In the genomic region with DNA sequence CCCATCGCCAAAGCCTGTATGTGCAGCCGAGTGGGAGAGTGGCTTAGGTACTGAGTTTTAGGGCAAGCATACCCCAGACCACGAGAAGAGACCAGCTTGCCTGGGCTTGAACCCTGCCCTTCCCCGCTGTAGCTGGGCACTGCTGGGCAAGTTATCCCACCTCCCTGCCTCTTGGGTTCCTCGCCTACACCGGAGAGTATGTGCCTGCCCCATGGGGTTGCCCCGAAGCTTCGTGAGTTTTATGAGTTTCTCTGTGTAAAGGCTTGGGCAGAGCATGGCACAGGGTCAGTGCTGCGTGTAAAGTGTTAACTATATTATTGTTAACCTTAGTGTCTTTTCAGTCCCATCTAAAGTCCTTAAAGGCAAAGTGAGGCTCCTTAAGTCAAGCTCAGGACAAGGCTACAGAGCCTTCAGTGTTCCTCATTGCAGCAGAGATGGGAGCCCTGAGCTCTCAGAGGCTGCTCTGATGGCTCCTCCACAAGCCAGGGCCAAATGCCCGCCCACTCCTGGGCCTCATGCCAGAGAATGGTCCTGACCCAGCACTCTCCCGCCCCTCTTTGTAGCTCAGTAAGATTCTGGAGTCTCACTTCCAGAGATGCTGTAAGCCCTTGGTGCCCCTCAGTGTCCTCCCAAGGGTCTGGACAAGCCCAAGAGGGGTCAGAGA, we compare ENCODE assay signal across 9 cellular contexts. TPM values are rescaled to one million over a fixed set of nuclear protein-coding genes. Genes with fewer than 3 reads are reported as not detected.
DNase-seq lines count a peak whose midpoint lies in the region; ATAC-seq, FAIRE-seq and TF ChIP-seq lines count a peak whose summit lies in the region.
"Had no signal": no experiment of that assay in that cellular context is flagged by ENCODE, and none has a peak within 500 bp of the region (broad histone marks: within the 10 kb centered on the region; RNA-seq: fewer than 3 reads in every experiment).

No MANE protein-coding gene starts in this region.

- ATAC-seq in K562 (peak; percentile 49), GM19397 (IDR thresholded peaks at IDR 0.05; ENCODE audit: unreplicated experiment) (no peak), HG03469 (IDR thresholded peaks at IDR 0.05; ENCODE audit: unreplicated experiment) (no peak)
- ATAC-seq in stimulated activated effector memory CD8-positive, alpha-beta T cell treated with anti-CD3 and anti-CD28 coated beads, Interleukin-12 subunit alpha, Interleukin-12 subunit beta, amount 100 ng/mL, for 72 hours = no peak

- intact Hi-C loops in K562 (cut with micrococcal nuclease) = loop anchor here (2.0 kb wide), 1 partner anchor 61 kb away; no protein-coding TSS in a partner anchor

- POLR2A ChIA-PET in K562 (lab: Yijun Ruan, JAX) = interaction anchor here (0.6 kb wide), 1 partner anchor 381 kb away, joined by 3 read pairs; no protein-coding TSS in a partner anchor

- FAIRE-seq in K562 (lab: Jason Lieb, UNC) = no peak
- FAIRE-seq: keratinocyte had no signal

- peak overlapping the region; percentile 17 for H3K4me3 Mint-ChIP-seq in stimulated activated effector memory CD8-positive, alpha-beta T cell treated with anti-CD3 and anti-CD28 coated beads, Interleukin-12 subunit alpha, Interleukin-12 subunit beta, amount 100 ng/mL, for 72 hours

- H3K9me1 ChIP-seq in K562 (ENCODE audit: control insufficient read depth, insufficient read depth, low read length) = no peaks in the 10 kb centered on the region

- peaks cover 9% of the 10 kb centered on the region for H3K4me1 Mint-ChIP-seq in stimulated activated effector memory CD8-positive, alpha-beta T cell treated with anti-CD3 and anti-CD28 coated beads, Interleukin-12 subunit alpha, Interleukin-12 subunit beta, amount 100 ng/mL, for 72 hours

- no peak for TF ChIP-seq EP300 in K562 (IDR thresholded peaks at IDR 0.05; ENCODE audit: low read length)

- H3K4me1 ChIP-seq in K562 (replicated peaks in 1 of 2; ENCODE audit: control insufficient read depth in 2 of 2, insufficient read depth in 2 of 2, low read length in 2 of 2) = peaks cover 0 to 8% of the 10 kb centered on the region in 2 experiments; a peak in 2 of 5 replicates
- no peaks in the 10 kb centered on the region for H3K4me1 ChIP-seq in iPS-20b (ENCODE audit: insufficient read depth, low read length)

- H3K4me2 ChIP-seq in K562 (ENCODE audit: insufficient read depth, low read length) = no peak overlapping the region

- no peak overlapping the region for H2AFZ ChIP-seq in K562 (ENCODE audit: low read depth, low read length)

- H3K79me2 ChIP-seq in K562 (ENCODE audit: control insufficient read depth, insufficient read depth, low read length) = no peaks in the 10 kb centered on the region

- TF ChIP-seq RAD21 in K562 (CRISPR knock-in tag; conservative IDR thresholded peaks at IDR 0.05 in 1 of 2, IDR thresholded peaks at IDR 0.05 in 1 of 2) = no peak

- no peak overlapping the region for H3K9ac ChIP-seq in K562 (ENCODE audit: insufficient read depth in 1 of 2, low read depth in 2 of 2, low read length in 2 of 2)
- H3K9ac ChIP-seq in iPS-20b (ENCODE audit: low read depth, low read length) = no peak overlapping the region

- H3K9me3 ChIP-seq in K562 (replicated peaks; ENCODE audit: control insufficient read depth, insufficient read depth, low read depth, low read length) (no peaks in the 10 kb centered on the region), iPS-20b (ENCODE audit: insufficient read depth, low read depth, low read length) (no peaks in the 10 kb centered on the region)

- no peak overlapping the region for H3K27ac Mint-ChIP-seq in stimulated activated effector memory CD8-positive, alpha-beta T cell treated with anti-CD3 and anti-CD28 coated beads, Interleukin-12 subunit alpha, Interleukin-12 subunit beta, amount 100 ng/mL, for 72 hours

- TF ChIP-seq CTCF in K562 (IDR thresholded peaks at IDR 0.05 in 2 of 3, conservative IDR thresholded peaks at IDR 0.05 in 1 of 3; ENCODE audit: insufficient read depth in 2 of 3, low read depth in 1 of 3, low read length in 3 of 3) = no peak

- CTCF ChIA-PET in K562 (lab: Yijun Ruan, JAX; ENCODE audit: low intra/inter-chr PET ratio) = no interaction called here

- peaks cover 2 to 34% of the 10 kb centered on the region in 2 experiments; a peak in 4 of 5 replicates for H3K27me3 ChIP-seq in K562 (ENCODE audit: control insufficient read depth in 2 of 2, insufficient read depth in 2 of 2, low read length in 2 of 2)
- H3K27me3 ChIP-seq in iPS-20b (ENCODE audit: insufficient read depth, low read length) = peaks cover 74% of the 10 kb centered on the region

- H3K27ac ChIP-seq in K562 (ENCODE audit: extremely low read depth, low read depth, low read length) (no peak overlapping the region), iPS-20b (ENCODE audit: low read length) (no peak overlapping the region)

- H3K36me3 Mint-ChIP-seq in stimulated activated effector memory CD8-positive, alpha-beta T cell treated with anti-CD3 and anti-CD28 coated beads, Interleukin-12 subunit alpha, Interleukin-12 subunit beta, amount 100 ng/mL, for 72 hours = no peaks in the 10 kb centered on the region

- 5% methylated on average over 11 of the region's 11 CpGs for WGBS in K562 (ENCODE audit: insufficient coverage, low coverage, missing lambda C conversion rate)

- peak; percentile 8 for DNase-seq in HT-29 (ENCODE audit: low spot score)
- no peak for DNase-seq in K562 (ENCODE audit: extremely low read depth in 1 of 4, low spot score in 3 of 4)
- DNase-seq in stimulated activated effector memory CD8-positive, alpha-beta T cell treated with anti-CD3 and anti-CD28 coated beads, Interleukin-12 subunit alpha, Interleukin-12 subunit beta, amount 100 ng/mL, for 72 hours (ENCODE audit: low spot score in 2 of 2) = no peak
- no peak for DNase-seq in activated effector memory CD4-positive, alpha-beta T cell treated with anti-CD3 and anti-CD28 coated beads, Interleukin-2, amount 50 U/mL, for 16 hours
- no peak for DNase-seq in central memory CD4-positive, alpha-beta T cell

- no peaks in the 10 kb centered on the region for H3K9me3 Mint-ChIP-seq in stimulated activated effector memory CD8-positive, alpha-beta T cell treated with anti-CD3 and anti-CD28 coated beads, Interleukin-12 subunit alpha, Interleukin-12 subunit beta, amount 100 ng/mL, for 72 hours

- H4K20me1 ChIP-seq in K562 (replicated peaks; ENCODE audit: control insufficient read depth, insufficient read depth, low read length) = peaks cover 4% of the 10 kb centered on the region; the same call in 1 of the 2 replicates

- in situ Hi-C loops in K562 (cut with MboI) = no loop called here

- TF ChIP-seq POLR2A in K562 (conservative IDR thresholded peaks at IDR 0.05) = no peak

- H3K4me3 ChIP-seq in K562 (no peak overlapping the region), iPS-20b (ENCODE audit: low read length) (peak overlapping the region; percentile 64)

- H3K36me3 ChIP-seq in K562 (ENCODE audit: control insufficient read depth, insufficient read depth, low read length) (no peaks in the 10 kb centered on the region), iPS-20b (ENCODE audit: insufficient read depth, low read depth, low read length) (no peaks in the 10 kb centered on the region)

- no TSS peak for BruUV-seq in K562 (replicated peaks; lab: Mats Ljungman, UMichigan)

TF ChIP-seq in K562, 482 proteins besides CTCF, POLR2A, EP300 and RAD21 (continues in another document):
- no peak for TF ChIP-seq XRCC3 (IDR thresholded peaks at IDR 0.05)
- TF ChIP-seq, protein P1, sequence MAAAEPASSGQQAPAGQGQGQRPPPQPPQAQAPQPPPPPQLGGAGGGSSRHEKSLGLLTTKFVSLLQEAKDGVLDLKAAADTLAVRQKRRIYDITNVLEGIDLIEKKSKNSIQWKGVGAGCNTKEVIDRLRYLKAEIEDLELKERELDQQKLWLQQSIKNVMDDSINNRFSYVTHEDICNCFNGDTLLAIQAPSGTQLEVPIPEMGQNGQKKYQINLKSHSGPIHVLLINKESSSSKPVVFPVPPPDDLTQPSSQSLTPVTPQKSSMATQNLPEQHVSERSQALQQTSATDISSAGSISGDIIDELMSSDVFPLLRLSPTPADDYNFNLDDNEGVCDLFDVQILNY (CRISPR knock-in tag; IDR thresholded peaks at IDR 0.05) = no peak

RNA-seq across cellular contexts. Expression of gene KCNA10, which starts 37.0 kb away (rescaled TPM):
- not detected in 2 replicates for total RNA-seq in HT-29 (2014; rRNA removed; shearing (Covaris generic))
- not detected in 2 replicates for total RNA-seq in K562 (2011; cell fraction: chromatin; rRNA removed; ENCODE audit: low replicate concordance)
- total RNA-seq in K562 (2011; cell fraction: nucleolus; rRNA removed) = not detected in 2 replicates
- total RNA-seq in K562 (2011; cell fraction: nucleoplasm; rRNA removed) = not detected in 2 replicates
- total RNA-seq in K562 (2014; rRNA removed) = not detected in 2 replicates
- not detected in 2 replicates for total RNA-seq in K562 (2014; rRNA removed; fragmentation: Illumina TruSeq; extraction: Trizol)
- total RNA-seq in K562 (2015; rRNA removed; fragmentation: Illumina TruSeq; extraction: Trizol) = not detected in 2 replicates
- not detected in 2 replicates for total RNA-seq in K562 (2021)
- not detected in 2 replicates for polyA plus RNA-seq in K562 (2011; rRNA removed)
- polyA plus RNA-seq in K562 (2011; cell fraction: cytosol; rRNA removed) = not detected in 2 replicates
- not detected in 2 replicates for polyA plus RNA-seq in K562 (2011; cell fraction: nucleus; rRNA removed)
- polyA plus RNA-seq in K562 (2012) = not detected in 2 replicates
- not detected in 2 replicates for polyA plus RNA-seq in K562 (2014; fragmentation: Illumina TruSeq; extraction: Trizol)
- not detected for polyA plus RNA-seq in K562 (2014; fragmentation: Nextera tagmentation; extraction: Ambion mirVana)
- polyA plus RNA-seq in K562 (2014; rRNA removed) = not detected in 2 replicates
- not detected in 2 replicates for polyA minus RNA-seq in K562 (2011; rRNA and poly(A)+ RNA removed)
- polyA minus RNA-seq in K562 (2011; cell fraction: cytosol; rRNA and poly(A)+ RNA removed) = not detected in 2 replicates
- polyA minus RNA-seq in K562 (2011; cell fraction: nucleus; rRNA and poly(A)+ RNA removed) = not detected in 2 replicates
- polyA plus RNA-seq: keratinocyte had no signal

RNA-seq across cellular contexts. Expression of gene KCNA2, which starts 50.2 kb away (rescaled TPM):
- not detected in 2 replicates for total RNA-seq in HT-29 (2014; rRNA removed; shearing (Covaris generic))
- total RNA-seq in K562 (2011; cell fraction: chromatin; rRNA removed; ENCODE audit: low replicate concordance) = not detected in 2 replicates
- total RNA-seq in K562 (2011; cell fraction: nucleolus; rRNA removed) = not detected in 2 replicates
- total RNA-seq in K562 (2011; cell fraction: nucleoplasm; rRNA removed) = not detected in 2 replicates
- not detected in 2 replicates for total RNA-seq in K562 (2014; rRNA removed)
- not detected in 2 replicates for total RNA-seq in K562 (2014; rRNA removed; fragmentation: Illumina TruSeq; extraction: Trizol)
- total RNA-seq in K562 (2015; rRNA removed; fragmentation: Illumina TruSeq; extraction: Trizol) = not detected in 2 replicates
- not detected in 2 replicates for total RNA-seq in K562 (2021)
- not detected in 2 replicates for polyA plus RNA-seq in K562 (2011; rRNA removed)
- not detected in 2 replicates for polyA plus RNA-seq in K562 (2011; cell fraction: cytosol; rRNA removed)
- not detected in 2 replicates for polyA plus RNA-seq in K562 (2011; cell fraction: nucleus; rRNA removed)
- polyA plus RNA-seq in K562 (2012) = not detected in 2 replicates
- not detected in 2 replicates for polyA plus RNA-seq in K562 (2014; fragmentation: Illumina TruSeq; extraction: Trizol)
- polyA plus RNA-seq in K562 (2014; fragmentation: Nextera tagmentation; extraction: Ambion mirVana) = not detected
- not detected in 2 replicates for polyA plus RNA-seq in K562 (2014; rRNA removed)
- not detected in 2 replicates for polyA minus RNA-seq in K562 (2011; rRNA and poly(A)+ RNA removed)
- not detected in 2 replicates for polyA minus RNA-seq in K562 (2011; cell fraction: cytosol; rRNA and poly(A)+ RNA removed)
- polyA minus RNA-seq in K562 (2011; cell fraction: nucleus; rRNA and poly(A)+ RNA removed) = not detected in 2 replicates
